Comparison of ENCODE assay signal across 22 cellular contexts in genomic region chr3:141444586-141445285, GRCh38. TPM values are rescaled to one million over a fixed set of nuclear protein-coding genes. Genes with fewer than 3 reads are reported as not detected.
DNase-seq lines count a peak whose midpoint lies in the region; ATAC-seq and TF ChIP-seq lines count a peak whose summit lies in the region.
"Had no signal": no experiment of that assay in that cellular context is flagged by ENCODE, and none has a peak within 500 bp of the region (broad histone marks: within the 10 kb centered on the region; RNA-seq: fewer than 3 reads in every experiment).

No MANE protein-coding gene starts in this region.

- H4K20me1 ChIP-seq in smooth muscle cell (ENCODE audit: low read depth), result no peaks in the 10 kb centered on the region
- H4K20me1 ChIP-seq: BLaER1 treated with 17β-estradiol and CSF1 and Interleukin-3, amounts not matched to agents 10 nM and 100 nM had no signal

- H3K79me2 ChIP-seq in smooth muscle cell (ENCODE audit: low read depth), result no peaks in the 10 kb centered on the region

- H3K4me1 Mint-ChIP-seq in activated T-cell treated with anti-CD3 and anti-CD28 coated beads, Interleukin-2, amount 50 U/mL, for 72 hours (ENCODE audit: low read depth), result peaks cover 31% of the 10 kb centered on the region
- peaks cover 27% of the 10 kb centered on the region for H3K4me1 Mint-ChIP-seq in activated T-cell treated with anti-CD3 and anti-CD28 coated beads, Interleukin-2, amount 50 U/mL, for 4 hours (ENCODE audit: low read depth)
- H3K4me1 Mint-ChIP-seq in effector memory CD8-positive, alpha-beta T cell (ENCODE audit: low read depth in 2 of 2), result peaks cover 19 to 37% of the 10 kb centered on the region in 2 donors

- H2AFZ ChIP-seq in smooth muscle cell (ENCODE audit: low read depth), result no peak overlapping the region

- H3K9ac ChIP-seq in adipocyte (ENCODE audit: low read length) (no peak overlapping the region), smooth muscle cell (ENCODE audit: low read depth) (no peak overlapping the region)
- H3K9ac ChIP-seq: BLaER1 treated with 17β-estradiol and CSF1 and Interleukin-3, amounts not matched to agents 10 nM and 100 nM had no signal

- H3K36me3 ChIP-seq in adipocyte (ENCODE audit: control insufficient read depth, insufficient read depth, low read length, severe bottlenecking) (peaks cover 60% of the 10 kb centered on the region), smooth muscle cell (ENCODE audit: low read depth) (no peaks in the 10 kb centered on the region)
- H3K36me3 ChIP-seq: HAP-1 had no signal

- no peaks in the 10 kb centered on the region for H3K27me3 ChIP-seq in adipocyte (replicated peaks; ENCODE audit: control insufficient read depth, insufficient read depth, low read length)
- H3K27me3 ChIP-seq in smooth muscle cell (ENCODE audit: low read depth), result no peaks in the 10 kb centered on the region
- H3K27me3 ChIP-seq: BLaER1 treated with 17β-estradiol and CSF1 and Interleukin-3, amounts not matched to agents 10 nM and 100 nM; Peyer's patch had no signal

- peaks cover 42% of the 10 kb centered on the region for H3K4me1 ChIP-seq in adipocyte (ENCODE audit: control insufficient read depth, insufficient read depth, low read length)
- peaks cover 10% of the 10 kb centered on the region for H3K4me1 ChIP-seq in smooth muscle cell (ENCODE audit: low read depth)

- H3K27ac ChIP-seq in smooth muscle cell (ENCODE audit: low read depth), result peak overlapping the region; percentile 76
- H3K27ac ChIP-seq: 22Rv1; BLaER1 treated with 17β-estradiol and CSF1 and Interleukin-3, amounts not matched to agents 10 nM and 100 nM; Peyer's patch had no signal

- H3K27ac Mint-ChIP-seq in activated T-cell treated with anti-CD3 and anti-CD28 coated beads, Interleukin-2, amount 50 U/mL, for 72 hours, result peak overlapping the region; percentile 55
- H3K27ac Mint-ChIP-seq in effector memory CD8-positive, alpha-beta T cell, result no peak overlapping the region

- TF ChIP-seq CTCF in smooth muscle cell (IDR thresholded peaks at IDR 0.05; ENCODE audit: borderline replicate concordance, insufficient read depth, poor library complexity, severe bottlenecking), result no peak

- H3K36me3 Mint-ChIP-seq in activated T-cell treated with anti-CD3 and anti-CD28 coated beads, Interleukin-2, amount 50 U/mL, for 72 hours (ENCODE audit: insufficient read depth in 2 of 2), result peaks cover 10 to 17% of the 10 kb centered on the region in 2 donors
- H3K36me3 Mint-ChIP-seq in activated T-cell treated with anti-CD3 and anti-CD28 coated beads, Interleukin-2, amount 50 U/mL, for 4 hours (ENCODE audit: insufficient read depth), result peaks cover 30% of the 10 kb centered on the region
- H3K36me3 Mint-ChIP-seq in effector memory CD8-positive, alpha-beta T cell (ENCODE audit: insufficient read depth), result peaks cover 48% of the 10 kb centered on the region

- ATAC-seq in activated T-cell treated with anti-CD3 and anti-CD28 coated beads, Interleukin-2, amount 50 U/mL, for 72 hours (replicated peaks in 1 of 2), result no peak
- ATAC-seq in activated T-cell treated with anti-CD3 and anti-CD28 coated beads, Interleukin-2, amount 50 U/mL, for 4 hours, result no peak
- no peak for ATAC-seq in effector memory CD8-positive, alpha-beta T cell (replicated peaks)

- H3K4me3 ChIP-seq in adipocyte (ENCODE audit: low read length), result no peak overlapping the region
- no peak overlapping the region for H3K4me3 ChIP-seq in smooth muscle cell
- H3K4me3 ChIP-seq: BLaER1 treated with 17β-estradiol and CSF1 and Interleukin-3, amounts not matched to agents 10 nM and 100 nM; HAP-1; Peyer's patch had no signal

- no peak overlapping the region for H3K4me3 Mint-ChIP-seq in activated T-cell treated with anti-CD3 and anti-CD28 coated beads, Interleukin-2, amount 50 U/mL, for 72 hours
- no peak overlapping the region for H3K4me3 Mint-ChIP-seq in activated T-cell treated with anti-CD3 and anti-CD28 coated beads, Interleukin-2, amount 50 U/mL, for 4 hours
- no peak overlapping the region for H3K4me3 Mint-ChIP-seq in effector memory CD8-positive, alpha-beta T cell
- H3K4me3 Mint-ChIP-seq: CD8-positive, alpha-beta memory T cell had no signal

- no peaks in the 10 kb centered on the region for H3K9me3 Mint-ChIP-seq in activated T-cell treated with anti-CD3 and anti-CD28 coated beads, Interleukin-2, amount 50 U/mL, for 72 hours
- H3K9me3 Mint-ChIP-seq in activated T-cell treated with anti-CD3 and anti-CD28 coated beads, Interleukin-2, amount 50 U/mL, for 4 hours, result no peaks in the 10 kb centered on the region
- H3K9me3 Mint-ChIP-seq in effector memory CD8-positive, alpha-beta T cell, result no peaks in the 10 kb centered on the region
- H3K9me3 Mint-ChIP-seq: CD8-positive, alpha-beta memory T cell had no signal

- peaks cover 6% of the 10 kb centered on the region for H3K9me3 ChIP-seq in adipocyte (ENCODE audit: control insufficient read depth, low read length)
- H3K9me3 ChIP-seq in smooth muscle cell (replicated peaks; ENCODE audit: low read depth), result no peaks in the 10 kb centered on the region
- H3K9me3 ChIP-seq: BLaER1 treated with 17β-estradiol and CSF1 and Interleukin-3, amounts not matched to agents 10 nM and 100 nM; HAP-1; Peyer's patch had no signal

- H3K27me3 Mint-ChIP-seq in activated T-cell treated with anti-CD3 and anti-CD28 coated beads, Interleukin-2, amount 50 U/mL, for 72 hours (ENCODE audit: low read depth), result no peaks in the 10 kb centered on the region
- no peaks in the 10 kb centered on the region for H3K27me3 Mint-ChIP-seq in activated T-cell treated with anti-CD3 and anti-CD28 coated beads, Interleukin-2, amount 50 U/mL, for 4 hours (ENCODE audit: low read depth)
- no peaks in the 10 kb centered on the region for H3K27me3 Mint-ChIP-seq in effector memory CD8-positive, alpha-beta T cell
- H3K27me3 Mint-ChIP-seq: CD8-positive, alpha-beta memory T cell had no signal

- H3F3A ChIP-seq in smooth muscle cell (ENCODE audit: low read depth), result peaks cover 8% of the 10 kb centered on the region

- H3K4me2 ChIP-seq in smooth muscle cell, result peak overlapping the region; percentile 76
- H3K4me2 ChIP-seq: BLaER1 treated with 17β-estradiol and CSF1 and Interleukin-3, amounts not matched to agents 10 nM and 100 nM had no signal

- 50% methylated on average over 14 of the region's 14 CpGs for WGBS in smooth muscle cell (ENCODE audit: low lambda C conversion rate)

- no peak for DNase-seq in activated T-cell treated with anti-CD3 and anti-CD28 coated beads, Interleukin-2, amount 50 U/mL, for 72 hours
- DNase-seq in activated T-cell treated with anti-CD3 and anti-CD28 coated beads, Interleukin-2, amount 50 U/mL, for 4 hours, result no peak
- DNase-seq in adipocyte (ENCODE audit: low read depth) (peak; percentile 77), fibroblast of gingiva (ENCODE audit: low read depth) (peak; percentile 76), smooth muscle cell (lab: John Stamatoyannopoulos, UW; ENCODE audit: unreplicated experiment) (no peak), putamen (ENCODE audit: low spot score) (no peak), ecto neural progenitor cell (ENCODE audit: low spot score) (no peak)
- DNase-seq in effector memory CD8-positive, alpha-beta T cell, result no peak
- DNase-seq: CD8-positive, alpha-beta memory T cell; DMS79 treated with DMSO at 0.1 percent for 48 hours; Kasumi-1; MM.1S; NCI-H1105; NCI-H1694 treated with DMSO at 0.1 percent for 48 hours; NCI-H2107; NCI-H226; NCI-H524 treated with DMSO at 0.1 percent for 48 hours; Peyer's patch; Right ventricle myocardium superior had no signal

RNA-seq across cellular contexts. Expression of gene RASA2, which starts 42.1 kb away (rescaled TPM):
- 10 to 100 TPM; 34.4 to 37.3 TPM for total RNA-seq in activated T-cell treated with anti-CD3 and anti-CD28 coated beads, Interleukin-2, amount 50 U/mL, for 72 hours
- 10 to 100 TPM; 31.0 to 37.0 (median 32.4) TPM for total RNA-seq in activated T-cell treated with anti-CD3 and anti-CD28 coated beads, Interleukin-2, amount 50 U/mL, for 4 hours
- 19.9 and 20.0 TPM in 2 replicates for total RNA-seq in smooth muscle cell
- polyA plus RNA-seq in smooth muscle cell, result 4.9 and 5.5 TPM in 2 replicates

Comparison
In these comparisons a context has a peak if more than half of its experiments do, and no peak if none do; other contexts are left out.
1. DNase-seq: peak in adipocyte (single experiment) and fibroblast of gingiva (single experiment); none in activated T-cell treated with anti-CD3 and anti-CD28 coated beads, Interleukin-2, amount 50 U/mL, for 72 hours (0 of 2), activated T-cell treated with anti-CD3 and anti-CD28 coated beads, Interleukin-2, amount 50 U/mL, for 4 hours (single experiment), smooth muscle cell (single experiment), putamen (single experiment), ecto neural progenitor cell (single experiment) and effector memory CD8-positive, alpha-beta T cell (0 of 3).